1 cellular context compared by ENCODE assay signal in the genomic region with DNA sequence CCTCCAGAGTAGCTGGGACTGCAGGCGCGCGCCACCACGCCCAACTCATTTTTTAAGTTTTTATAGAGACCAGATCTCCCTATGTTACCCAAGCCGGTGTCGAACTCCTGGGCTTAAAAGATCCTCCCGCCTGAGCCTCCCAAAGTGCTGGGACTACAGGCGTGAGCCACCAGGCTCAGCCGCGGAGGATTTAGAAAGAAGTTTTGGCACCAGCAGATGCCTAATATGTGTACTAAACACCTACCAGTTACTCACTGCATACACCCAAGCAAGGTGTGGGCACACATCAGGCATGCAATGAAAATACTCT.
TF ChIP-seq lines count a peak whose summit lies in the region.

No MANE protein-coding gene starts in this region.

TF ChIP-seq in endothelial cell of umbilical vein, 7 proteins besides CTCF, POLR2A, EP300 and RAD21:
- no peak for TF ChIP-seq GATA2 (IDR thresholded peaks at IDR 0.05; ENCODE audit: insufficient read depth, insufficient read length, low read depth, low read length)
- TF ChIP-seq EZH2 (IDR thresholded peaks at IDR 0.05; ENCODE audit: borderline replicate concordance, low read depth, low read length, severe bottlenecking), result no peak
- TF ChIP-seq JUN (IDR thresholded peaks at IDR 0.05; ENCODE audit: borderline replicate concordance, insufficient read depth, insufficient read length, low read depth), result no peak
- no peak for TF ChIP-seq MYC (IDR thresholded peaks at IDR 0.05; ENCODE audit: low read depth, low read length)
- TF ChIP-seq, protein P1, sequence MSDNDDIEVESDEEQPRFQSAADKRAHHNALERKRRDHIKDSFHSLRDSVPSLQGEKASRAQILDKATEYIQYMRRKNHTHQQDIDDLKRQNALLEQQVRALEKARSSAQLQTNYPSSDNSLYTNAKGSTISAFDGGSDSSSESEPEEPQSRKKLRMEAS (IDR thresholded peaks at IDR 0.05; ENCODE audit: insufficient read depth, insufficient read length), result no peak
